8 cellular contexts compared by ENCODE assay signal in genomic region chr11:12680246-12680939, GRCh38.
DNase-seq lines count a peak whose midpoint lies in the region.

No MANE protein-coding gene starts in this region.

- peak; percentile 26 for DNase-seq in stimulated activated CD4-positive, alpha-beta T cell treated with anti-CD3 and anti-CD28 coated beads, Interleukin-15, amount 100 ng/mL, for 24 hours
- no peak for DNase-seq in stimulated activated CD4-positive, alpha-beta T cell treated with anti-CD3 and anti-CD28 coated beads, Interleukin-1b, Interleukin-23, amount 100 ng/mL, for 48 hours
- DNase-seq in NCI-H748 (lab: John Stamatoyannopoulos, UW; ENCODE audit: unreplicated experiment) (peak; percentile 94), iPS-NIHi7 (ENCODE audit: extremely low spot score) (peak; percentile 73), smooth muscle cell of the brain vasculature (ENCODE audit: low read depth, low spot score) (peak; percentile 80)
- DNase-seq in central memory CD4-positive, alpha-beta T cell = peak; percentile 40
- DNase-seq in activated CD4-positive, CD25-positive, alpha-beta regulatory T cell (lab: John Stamatoyannopoulos, UW) = no peak
- DNase-seq in NK-92 treated with Interleukin-12 subunit alpha and Interleukin-12 subunit beta, amount 100 ng/mL, for 24 hours (lab: John Stamatoyannopoulos, UW) = no peak

Comparison
In these comparisons a context has a peak if more than half of its experiments do, and no peak if none do; other contexts are left out.
1. DNase-seq: peak in stimulated activated CD4-positive, alpha-beta T cell treated with anti-CD3 and anti-CD28 coated beads, Interleukin-15, amount 100 ng/mL, for 24 hours (single experiment), NCI-H748 (single experiment), central memory CD4-positive, alpha-beta T cell (single experiment), iPS-NIHi7 (single experiment) and smooth muscle cell of the brain vasculature (single experiment); none in stimulated activated CD4-positive, alpha-beta T cell treated with anti-CD3 and anti-CD28 coated beads, Interleukin-1b, Interleukin-23, amount 100 ng/mL, for 48 hours (single experiment), activated CD4-positive, CD25-positive, alpha-beta regulatory T cell (0 of 4) and NK-92 treated with Interleukin-12 subunit alpha and Interleukin-12 subunit beta, amount 100 ng/mL, for 24 hours (single experiment).